Comparison of ENCODE assay signal across 1 cellular context in the genomic region with DNA sequence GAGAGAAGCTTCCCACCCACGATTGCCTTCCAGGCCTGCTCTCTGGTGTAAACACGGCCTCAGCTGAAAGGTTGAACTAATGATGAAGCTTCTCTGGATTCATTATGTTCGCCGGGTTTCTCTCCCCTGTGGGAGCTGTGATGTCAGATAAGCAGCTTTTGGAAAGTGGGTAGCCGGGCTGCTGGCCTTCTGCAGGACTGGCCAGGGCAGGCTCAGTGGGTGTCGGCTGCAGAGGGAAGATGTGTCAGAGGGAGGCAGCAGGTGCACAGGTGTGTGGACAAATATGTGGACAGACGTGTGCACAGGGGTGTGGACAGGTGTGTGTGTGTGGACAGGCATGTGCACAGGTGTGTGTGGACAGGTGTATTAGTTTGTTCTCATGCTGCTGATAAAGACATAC.
TF ChIP-seq lines count a peak whose summit lies in the region.

No MANE protein-coding gene starts in this region.

TF ChIP-seq in WTC11, 78 proteins besides CTCF, POLR2A, EP300 and RAD21 (continued from another document):
- TF ChIP-seq ZNF671 (CRISPR knock-in tag; IDR thresholded peaks at IDR 0.05): no peak
- TF ChIP-seq ELF4 (CRISPR knock-in tag; IDR thresholded peaks at IDR 0.05; ENCODE audit: low read depth): no peak
- no peak for TF ChIP-seq SOX15 (CRISPR knock-in tag; IDR thresholded peaks at IDR 0.05)
